10 cellular contexts compared by ENCODE assay signal in the genomic region with DNA sequence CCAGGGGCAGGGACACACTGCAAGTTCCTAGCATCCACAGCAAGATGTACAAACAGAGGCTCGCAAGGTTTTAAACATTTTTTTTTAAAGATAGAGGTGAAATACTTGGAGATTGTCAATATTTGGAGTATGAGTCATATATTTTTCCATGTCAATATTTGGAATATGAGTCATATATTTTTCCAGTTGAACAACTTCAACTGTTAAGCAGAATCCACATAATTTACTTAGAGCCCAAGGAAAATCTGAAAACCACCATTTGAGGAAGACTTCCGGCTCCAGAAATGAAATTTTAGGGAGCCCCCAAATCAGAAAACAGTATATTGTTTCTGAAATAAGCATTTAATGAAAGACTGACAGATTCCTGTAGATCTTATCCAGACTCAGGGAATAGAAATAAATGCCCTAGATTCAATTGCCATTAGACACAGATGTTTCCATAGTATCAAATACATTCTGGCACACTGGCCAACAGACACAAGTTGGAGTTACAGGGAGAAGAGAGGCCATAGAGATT. TPM values are rescaled to one million over a fixed set of nuclear protein-coding genes. Genes with fewer than 3 reads are reported as not detected.
DNase-seq lines count a peak whose midpoint lies in the region; ATAC-seq and TF ChIP-seq lines count a peak whose summit lies in the region.
"Had no signal": no experiment of that assay in that cellular context is flagged by ENCODE, and none has a peak within 500 bp of the region (broad histone marks: within the 10 kb centered on the region; RNA-seq: fewer than 3 reads in every experiment).

No MANE protein-coding gene starts in this region.

- ATAC-seq in GM21515 (IDR thresholded peaks at IDR 0.05; ENCODE audit: unreplicated experiment) = no peak

- DNase-seq in DMS 273 (lab: John Stamatoyannopoulos, UW; ENCODE audit: unreplicated experiment) = peak; percentile 31
- DNase-seq in DMS 273 treated with DMSO at 0.1 percent for 48 hours (lab: John Stamatoyannopoulos, UW) = no peak
- peak; percentile 69 for DNase-seq in RWPE1 (ENCODE audit: low spot score)
- DNase-seq in fibroblast of mammary gland (ENCODE audit: low read depth) = peak; percentile 84
- DNase-seq in smooth muscle cell (lab: John Stamatoyannopoulos, UW; ENCODE audit: unreplicated experiment) = no peak
- DNase-seq in NCI-H187 (lab: John Stamatoyannopoulos, UW) = no peak
- no peak for DNase-seq in H7
- DNase-seq: right lobe of liver had no signal

- H3K79me2 ChIP-seq in smooth muscle cell (ENCODE audit: low read depth) = no peaks in the 10 kb centered on the region

- H3F3A ChIP-seq in smooth muscle cell (ENCODE audit: low read depth) = no peaks in the 10 kb centered on the region

- no peaks in the 10 kb centered on the region for H4K20me1 ChIP-seq in smooth muscle cell (ENCODE audit: low read depth)

- peak overlapping the region; percentile 63 for H3K9ac ChIP-seq in smooth muscle cell (ENCODE audit: low read depth)

- H3K27ac ChIP-seq in RWPE1 (no peak overlapping the region), smooth muscle cell (ENCODE audit: low read depth) (peak overlapping the region; percentile 92)
- H3K27ac ChIP-seq: cardiac muscle cell, right lobe of liver had no signal

- 30% methylated on average over 2 of the region's 2 CpGs for WGBS in smooth muscle cell (ENCODE audit: low lambda C conversion rate)

- H3K4me2 ChIP-seq in smooth muscle cell = peak overlapping the region; percentile 75

- H3K4me3 ChIP-seq in fibroblast of mammary gland (ENCODE audit: control insufficient read depth, low read depth, low read length) (no peak overlapping the region), smooth muscle cell (peak overlapping the region; percentile 4), H7 (ENCODE audit: insufficient read depth, low read depth, low read length) (no peak overlapping the region)
- H3K4me3 ChIP-seq: cardiac muscle cell, right lobe of liver had no signal

- peak overlapping the region; percentile 52 for H2AFZ ChIP-seq in smooth muscle cell (ENCODE audit: low read depth)

- H3K4me1 ChIP-seq in smooth muscle cell (ENCODE audit: low read depth) = peaks cover 15% of the 10 kb centered on the region

- H3K27me3 ChIP-seq in smooth muscle cell (ENCODE audit: low read depth) (no peaks in the 10 kb centered on the region), H7 (ENCODE audit: control insufficient read depth, insufficient read depth, low read length) (no peaks in the 10 kb centered on the region)
- H3K27me3 ChIP-seq: cardiac muscle cell, right lobe of liver had no signal

- CTCF ChIA-PET in RWPE1 (lab: Yijun Ruan, JAX) = interaction anchor here (0.6 to 1.6 kb wide), 13 partner anchors 17 to 1420 kb away, joined by 3 to 7 read pairs (median 3); no protein-coding TSS in a partner anchor

- no peaks in the 10 kb centered on the region for H3K36me3 ChIP-seq in smooth muscle cell (ENCODE audit: low read depth)
- no peaks in the 10 kb centered on the region for H3K36me3 ChIP-seq in H7 (replicated peaks; ENCODE audit: control insufficient read depth, insufficient read depth, low read length)
- H3K36me3 ChIP-seq: cardiac muscle cell, right lobe of liver had no signal

- POLR2A ChIA-PET in RWPE1 (lab: Yijun Ruan, JAX; ENCODE audit: low non-redundant PET) = no interaction called here

- TF ChIP-seq CTCF in RWPE1 (conservative IDR thresholded peaks at IDR 0.05; ENCODE audit: low read depth) = no peak
- no peak for TF ChIP-seq CTCF in fibroblast of mammary gland (conservative IDR thresholded peaks at IDR 0.05; ENCODE audit: control insufficient read depth, insufficient read depth, low read depth, low read length)
- no peak for TF ChIP-seq CTCF in smooth muscle cell (IDR thresholded peaks at IDR 0.05; ENCODE audit: borderline replicate concordance, insufficient read depth, poor library complexity, severe bottlenecking)

- H3K9me3 ChIP-seq in smooth muscle cell (replicated peaks; ENCODE audit: low read depth) = no peaks in the 10 kb centered on the region
- H3K9me3 ChIP-seq: right lobe of liver had no signal

RNA-seq across cellular contexts. Expression of a gene that starts 51.6 kb away (rescaled TPM):
- 0.22 and 0.31 TPM in 2 replicates for total RNA-seq in smooth muscle cell
- polyA plus RNA-seq in smooth muscle cell = 0.23 and 0.50 TPM in 2 replicates
- total RNA-seq in H7 (2014; rRNA removed; shearing (Covaris generic)) = 6.8 and 13.2 TPM in 2 replicates

Comparison
In these comparisons a context has a peak if more than half of its experiments do, and no peak if none do; other contexts are left out.
1. DNase-seq: peak in DMS 273 (single experiment), RWPE1 (single experiment) and fibroblast of mammary gland (single experiment); none in DMS 273 treated with DMSO at 0.1 percent for 48 hours (single experiment), smooth muscle cell (single experiment), NCI-H187 (0 of 2) and H7 (single experiment).